Comparison of ENCODE assay signal across 17 cellular contexts in genomic region chr5:61598140-61598539, GRCh38.
DNase-seq lines count a peak whose midpoint lies in the region; ATAC-seq, FAIRE-seq and TF ChIP-seq lines count a peak whose summit lies in the region.
"Had no signal": no experiment of that assay in that cellular context is flagged by ENCODE, and none has a peak within 500 bp of the region (broad histone marks: within the 10 kb centered on the region; RNA-seq: fewer than 3 reads in every experiment).

No MANE protein-coding gene starts in this region.

- ATAC-seq in A549 (no peak), mucosa of descending colon (peak; percentile 36), right cardiac atrium (no peak)
- ATAC-seq: CD8-positive, alpha-beta T cell; HepG2 had no signal

- H3K4me1 ChIP-seq in A549: peaks cover 52% of the 10 kb centered on the region
- H3K4me1 ChIP-seq in mucosa of descending colon (ENCODE audit: low read depth): no peaks in the 10 kb centered on the region
- H3K4me1 ChIP-seq in right cardiac atrium (ENCODE audit: control insufficient read depth, insufficient read depth, low read length): no peaks in the 10 kb centered on the region

- intact Hi-C loops in mucosa of descending colon (cut with DNase I, micrococcal nuclease) (loop anchor here in 1 of 2 donors (5.0 kb wide), 1 partner anchor 506 kb away; no protein-coding TSS in a partner anchor), right cardiac atrium (cut with DNase I) (no loop called here)

- TF ChIP-seq RAD21 in A549 (conservative IDR thresholded peaks at IDR 0.05 in 1 of 2, IDR thresholded peaks at IDR 0.05 in 1 of 2): no peak

- no peak overlapping the region for H3K4me2 ChIP-seq in A549

- no peaks in the 10 kb centered on the region for H3K36me3 ChIP-seq in mucosa of descending colon (ENCODE audit: low read depth)

- TF ChIP-seq POLR2A in A549 (IDR thresholded peaks at IDR 0.05; ENCODE audit: low read length): no peak

- in situ Hi-C loops in KBM-7 (cut with MboI; ENCODE audit: low pct_unique_long_range_greater_than_20kb, low sequenced_read_pairs): no loop called here

- no peak for TF ChIP-seq CTCF in A549 (IDR thresholded peaks at IDR 0.05)
- TF ChIP-seq CTCF in mucosa of descending colon (IDR thresholded peaks at IDR 0.05): no peak

- CTCF ChIA-PET in A549 (lab: Yijun Ruan, JAX): interaction anchor here (1.0 to 1.8 kb wide), 5 partner anchors 10 to 129 kb away, joined by 3 to 4 read pairs (median 3); no protein-coding TSS in a partner anchor

- H3K4me3 ChIP-seq in A549 (no peak overlapping the region), mucosa of descending colon (no peak overlapping the region), right cardiac atrium (ENCODE audit: low read length) (no peak overlapping the region)

- H3K27ac ChIP-seq in A549: peak overlapping the region; percentile 81 to 85
- no peak overlapping the region for H3K27ac ChIP-seq in right cardiac atrium (ENCODE audit: low read length)

- POLR2A ChIA-PET in A549 (lab: Yijun Ruan, JAX): no interaction called here

- H3K27me3 ChIP-seq in right cardiac atrium (ENCODE audit: control insufficient read depth, insufficient read depth): no peaks in the 10 kb centered on the region

- FAIRE-seq in A549 (lab: Jason Lieb, UNC): no peak
- FAIRE-seq: D721Med, HepG2 had no signal

- 93% methylated on average over 2 of the region's 2 CpGs for WGBS in A549 (ENCODE audit: missing lambda C conversion rate)
- WGBS in right cardiac atrium: 76% methylated on average over 2 of the region's 2 CpGs

- TF ChIP-seq EP300 in A549 (IDR thresholded peaks at IDR 0.05): no peak

- H3K9me3 ChIP-seq in A549 (no peaks in the 10 kb centered on the region), mucosa of descending colon (no peaks in the 10 kb centered on the region), right cardiac atrium (ENCODE audit: control insufficient read depth, low read length) (no peaks in the 10 kb centered on the region)

- DNase-seq in A549 (ENCODE audit: low read depth in 1 of 2, low spot score in 1 of 2) (no peak), DMS 273 treated with DMSO at 0.1 percent for 48 hours (lab: John Stamatoyannopoulos, UW) (peak; percentile 52), NCI-H69 (lab: John Stamatoyannopoulos, UW) (peak; percentile 79), mucosa of descending colon (no peak), NCI-H1092 (lab: John Stamatoyannopoulos, UW) (no peak), KBM-7 (no peak), right cardiac atrium (no peak)
- DNase-seq: AML-193; CD8-positive, alpha-beta T cell; Kasumi-1; NCI-H1417; NCI-H2081; NCI-H226; NCI-H774; SIG-M5 had no signal

TF ChIP-seq in A549, 52 proteins besides CTCF, POLR2A, EP300 and RAD21:
- no peak for TF ChIP-seq SMC3 (IDR thresholded peaks at IDR 0.05)

Comparison
In these comparisons a context has a peak if more than half of its experiments do, and no peak if none do; other contexts are left out.
1. DNase-seq: peak in DMS 273 treated with DMSO at 0.1 percent for 48 hours (single experiment) and NCI-H69 (single experiment); none in A549 (0 of 2), mucosa of descending colon (0 of 3), NCI-H1092 (single experiment), KBM-7 (single experiment) and right cardiac atrium (0 of 3).